ENCODE assay signal across 22 cellular contexts in genomic region chr4:70936200-70936787, GRCh38. TPM values are rescaled to one million over a fixed set of nuclear protein-coding genes. Genes with fewer than 3 reads are reported as not detected.
DNase-seq lines count a peak whose midpoint lies in the region; ATAC-seq, FAIRE-seq and TF ChIP-seq lines count a peak whose summit lies in the region.
"Had no signal": no experiment of that assay in that cellular context is flagged by ENCODE, and none has a peak within 500 bp of the region (broad histone marks: within the 10 kb centered on the region; RNA-seq: fewer than 3 reads in every experiment).

No MANE protein-coding gene starts in this region.

- peak; percentile 24 for DNase-seq in activated naive CD4-positive, alpha-beta T cell treated with anti-CD3 and anti-CD28 coated beads for 36 hours
- DNase-seq in activated naive CD4-positive, alpha-beta T cell treated with anti-CD3 and anti-CD28 coated beads, Interleukin-2, amount 50 U/mL, for 72 hours (ENCODE audit: low spot score in 2 of 2) = no peak
- DNase-seq in activated T-helper 2 cell treated with anti-CD3 and anti-CD28 coated beads, Interferon-gamma antibody, Interleukin-2, Interleukin-4, amounts not matched to agents 10 μg/mL and 5 μg/mL and 100 μg/mL, durations not matched to agents 14 hours and 24 hours and 36 hours (ENCODE audit: low spot score) = no peak
- DNase-seq in mesothelial cell of epicardium (ENCODE audit: low spot score in 2 of 2, unreplicated experiment in 2 of 2) (no peak), amygdala (lab: John Stamatoyannopoulos, UW) (no peak), left ventricle myocardium superior (no peak), urothelium cell line (ENCODE audit: low spot score) (no peak)
- DNase-seq: ACHN; activated effector memory CD4-positive, alpha-beta T cell treated with anti-CD3 and anti-CD28 coated beads, Interleukin-2, amount 50 U/mL, for 16 hours; cerebellar nuclear complex; effector memory CD8-positive, alpha-beta T cell; esophagus squamous epithelium; KBM-7; left colon; MV-4-11; NCI-H1930; PC-9; posterior cingulate gyrus; SIG-M5 had no signal

- intact Hi-C loops in activated naive CD4-positive, alpha-beta T cell treated with anti-CD3 and anti-CD28 coated beads for 36 hours (cut with micrococcal nuclease) = no loop called here
- intact Hi-C loops in activated T-helper 2 cell treated with anti-CD3 and anti-CD28 coated beads, Interferon-gamma antibody, Interleukin-2, Interleukin-4, amounts not matched to agents 10 μg/mL and 5 μg/mL and 100 μg/mL, durations not matched to agents 14 hours and 24 hours and 36 hours (cut with micrococcal nuclease) = no loop called here
- intact Hi-C loops in left ventricle myocardium superior (cut with micrococcal nuclease) = no loop called here

- no peak for ATAC-seq in activated naive CD4-positive, alpha-beta T cell treated with anti-CD3 and anti-CD28 coated beads, Interleukin-2, amount 50 U/mL, for 72 hours
- ATAC-seq in HG02610 (IDR thresholded peaks at IDR 0.05; ENCODE audit: unreplicated experiment) = peak; percentile 54
- ATAC-seq in left ventricle myocardium superior = no peak
- ATAC-seq: effector memory CD8-positive, alpha-beta T cell; left colon had no signal

- TF ChIP-seq CTCF in mesothelial cell of epicardium (IDR thresholded peaks at IDR 0.05; ENCODE audit: unreplicated experiment) = no peak

- no peaks in the 10 kb centered on the region for H3K27me3 Mint-ChIP-seq in activated naive CD4-positive, alpha-beta T cell treated with anti-CD3 and anti-CD28 coated beads for 36 hours (ENCODE audit: low read depth)
- H3K27me3 Mint-ChIP-seq in activated T-helper 2 cell treated with anti-CD3 and anti-CD28 coated beads, Interferon-gamma antibody, Interleukin-2, Interleukin-4, amounts not matched to agents 10 μg/mL and 5 μg/mL and 100 μg/mL, durations not matched to agents 14 hours and 24 hours and 36 hours (ENCODE audit: low read depth) = no peaks in the 10 kb centered on the region
- no peaks in the 10 kb centered on the region for H3K27me3 Mint-ChIP-seq in mesothelial cell of epicardium (ENCODE audit: low read depth)
- H3K27me3 Mint-ChIP-seq: effector memory CD8-positive, alpha-beta T cell had no signal

- no peak overlapping the region for H3K4me3 Mint-ChIP-seq in activated naive CD4-positive, alpha-beta T cell treated with anti-CD3 and anti-CD28 coated beads for 36 hours
- H3K4me3 Mint-ChIP-seq in activated T-helper 2 cell treated with anti-CD3 and anti-CD28 coated beads, Interferon-gamma antibody, Interleukin-2, Interleukin-4, amounts not matched to agents 10 μg/mL and 5 μg/mL and 100 μg/mL, durations not matched to agents 14 hours and 24 hours and 36 hours (ENCODE audit: low read depth) = no peak overlapping the region
- no peak overlapping the region for H3K4me3 Mint-ChIP-seq in mesothelial cell of epicardium
- H3K4me3 Mint-ChIP-seq: CD14-positive monocyte; effector memory CD8-positive, alpha-beta T cell had no signal

- no peak for FAIRE-seq in urothelium cell line (lab: Jason Lieb, UNC)
- FAIRE-seq: G401.6 had no signal

- no peak overlapping the region for H3K27ac Mint-ChIP-seq in activated naive CD4-positive, alpha-beta T cell treated with anti-CD3 and anti-CD28 coated beads for 36 hours
- no peak overlapping the region for H3K27ac Mint-ChIP-seq in activated naive CD4-positive, alpha-beta T cell treated with anti-CD3 and anti-CD28 coated beads, Interleukin-2, amount 50 U/mL, for 72 hours
- H3K27ac Mint-ChIP-seq in activated T-helper 2 cell treated with anti-CD3 and anti-CD28 coated beads, Interferon-gamma antibody, Interleukin-2, Interleukin-4, amounts not matched to agents 10 μg/mL and 5 μg/mL and 100 μg/mL, durations not matched to agents 14 hours and 24 hours and 36 hours = peak overlapping the region; percentile 17
- H3K27ac Mint-ChIP-seq in mesothelial cell of epicardium = peak overlapping the region; percentile 75
- H3K27ac Mint-ChIP-seq: effector memory CD8-positive, alpha-beta T cell had no signal

- peaks cover 16% of the 10 kb centered on the region for H3K4me1 Mint-ChIP-seq in activated naive CD4-positive, alpha-beta T cell treated with anti-CD3 and anti-CD28 coated beads for 36 hours (ENCODE audit: low read depth)
- H3K4me1 Mint-ChIP-seq in activated T-helper 2 cell treated with anti-CD3 and anti-CD28 coated beads, Interferon-gamma antibody, Interleukin-2, Interleukin-4, amounts not matched to agents 10 μg/mL and 5 μg/mL and 100 μg/mL, durations not matched to agents 14 hours and 24 hours and 36 hours (ENCODE audit: low read depth) = peaks cover 13% of the 10 kb centered on the region
- peaks cover 12% of the 10 kb centered on the region for H3K4me1 Mint-ChIP-seq in mesothelial cell of epicardium

- peaks cover 6% of the 10 kb centered on the region for H3K36me3 Mint-ChIP-seq in activated naive CD4-positive, alpha-beta T cell treated with anti-CD3 and anti-CD28 coated beads for 36 hours (ENCODE audit: low read depth)
- H3K36me3 Mint-ChIP-seq in activated naive CD4-positive, alpha-beta T cell treated with anti-CD3 and anti-CD28 coated beads, Interleukin-2, amount 50 U/mL, for 72 hours = no peaks in the 10 kb centered on the region
- peaks cover 12% of the 10 kb centered on the region for H3K36me3 Mint-ChIP-seq in activated T-helper 2 cell treated with anti-CD3 and anti-CD28 coated beads, Interferon-gamma antibody, Interleukin-2, Interleukin-4, amounts not matched to agents 10 μg/mL and 5 μg/mL and 100 μg/mL, durations not matched to agents 14 hours and 24 hours and 36 hours (ENCODE audit: low read depth)
- H3K36me3 Mint-ChIP-seq in mesothelial cell of epicardium = peaks cover 18% of the 10 kb centered on the region

- CTCF ChIA-PET in activated naive CD4-positive, alpha-beta T cell treated with anti-CD3 and anti-CD28 coated beads for 36 hours (lab: Charles Lee) = no interaction called here

- H3K9me3 Mint-ChIP-seq in activated naive CD4-positive, alpha-beta T cell treated with anti-CD3 and anti-CD28 coated beads for 36 hours = no peaks in the 10 kb centered on the region
- H3K9me3 Mint-ChIP-seq in activated naive CD4-positive, alpha-beta T cell treated with anti-CD3 and anti-CD28 coated beads, Interleukin-2, amount 50 U/mL, for 72 hours = peaks cover 0 to 6% of the 10 kb centered on the region in 2 donors
- H3K9me3 Mint-ChIP-seq in activated T-helper 2 cell treated with anti-CD3 and anti-CD28 coated beads, Interferon-gamma antibody, Interleukin-2, Interleukin-4, amounts not matched to agents 10 μg/mL and 5 μg/mL and 100 μg/mL, durations not matched to agents 14 hours and 24 hours and 36 hours = peaks cover 9% of the 10 kb centered on the region
- peaks cover 3% of the 10 kb centered on the region for H3K9me3 Mint-ChIP-seq in mesothelial cell of epicardium
- H3K9me3 Mint-ChIP-seq: effector memory CD8-positive, alpha-beta T cell had no signal

RNA-seq across cellular contexts. Expression of gene MOB1B, which starts 34.1 kb away (rescaled TPM):
- 10 to 100 TPM; 14.4 to 16.2 TPM for total RNA-seq in activated naive CD4-positive, alpha-beta T cell treated with anti-CD3 and anti-CD28 coated beads for 36 hours
- 10 to 100 TPM; 15.7 to 29.2 TPM for total RNA-seq in activated naive CD4-positive, alpha-beta T cell treated with anti-CD3 and anti-CD28 coated beads, Interleukin-2, amount 50 U/mL, for 72 hours
- total RNA-seq in activated T-helper 2 cell treated with anti-CD3 and anti-CD28 coated beads, Interferon-gamma antibody, Interleukin-2, Interleukin-4, amounts not matched to agents 10 μg/mL and 5 μg/mL and 100 μg/mL, durations not matched to agents 14 hours and 24 hours and 36 hours = 27.0 and 28.1 TPM in 2 replicates
- total RNA-seq in mesothelial cell of epicardium (35.3 to 36.9 TPM (median 36.2 TPM) in 3 replicates), left ventricle myocardium superior (18.4 TPM)

RNA-seq across cellular contexts. Expression of gene DCK, which starts 57.2 kb away (rescaled TPM):
- total RNA-seq in activated naive CD4-positive, alpha-beta T cell treated with anti-CD3 and anti-CD28 coated beads for 36 hours = 10 to 100 TPM; 32.1 to 34.1 TPM
- 10 to 100 TPM; 36.6 to 54.2 TPM for total RNA-seq in activated naive CD4-positive, alpha-beta T cell treated with anti-CD3 and anti-CD28 coated beads, Interleukin-2, amount 50 U/mL, for 72 hours
- total RNA-seq in activated T-helper 2 cell treated with anti-CD3 and anti-CD28 coated beads, Interferon-gamma antibody, Interleukin-2, Interleukin-4, amounts not matched to agents 10 μg/mL and 5 μg/mL and 100 μg/mL, durations not matched to agents 14 hours and 24 hours and 36 hours = 35.1 and 35.3 TPM in 2 replicates
- total RNA-seq in mesothelial cell of epicardium = 12.7 to 14.1 TPM (median 13.9 TPM) in 3 replicates
- 6.6 TPM for total RNA-seq in left ventricle myocardium superior

Comparison
In these comparisons a context has a peak if more than half of its experiments do, and no peak if none do; other contexts are left out.
1. H3K27ac Mint-ChIP-seq: peak in activated T-helper 2 cell treated with anti-CD3 and anti-CD28 coated beads, Interferon-gamma antibody, Interleukin-2, Interleukin-4, amounts not matched to agents 10 μg/mL and 5 μg/mL and 100 μg/mL, durations not matched to agents 14 hours and 24 hours and 36 hours (single experiment) and mesothelial cell of epicardium (single experiment); none in activated naive CD4-positive, alpha-beta T cell treated with anti-CD3 and anti-CD28 coated beads for 36 hours (single experiment) and activated naive CD4-positive, alpha-beta T cell treated with anti-CD3 and anti-CD28 coated beads, Interleukin-2, amount 50 U/mL, for 72 hours (0 of 2).